ENCODE assay signal across 8 cellular contexts in the genomic region with DNA sequence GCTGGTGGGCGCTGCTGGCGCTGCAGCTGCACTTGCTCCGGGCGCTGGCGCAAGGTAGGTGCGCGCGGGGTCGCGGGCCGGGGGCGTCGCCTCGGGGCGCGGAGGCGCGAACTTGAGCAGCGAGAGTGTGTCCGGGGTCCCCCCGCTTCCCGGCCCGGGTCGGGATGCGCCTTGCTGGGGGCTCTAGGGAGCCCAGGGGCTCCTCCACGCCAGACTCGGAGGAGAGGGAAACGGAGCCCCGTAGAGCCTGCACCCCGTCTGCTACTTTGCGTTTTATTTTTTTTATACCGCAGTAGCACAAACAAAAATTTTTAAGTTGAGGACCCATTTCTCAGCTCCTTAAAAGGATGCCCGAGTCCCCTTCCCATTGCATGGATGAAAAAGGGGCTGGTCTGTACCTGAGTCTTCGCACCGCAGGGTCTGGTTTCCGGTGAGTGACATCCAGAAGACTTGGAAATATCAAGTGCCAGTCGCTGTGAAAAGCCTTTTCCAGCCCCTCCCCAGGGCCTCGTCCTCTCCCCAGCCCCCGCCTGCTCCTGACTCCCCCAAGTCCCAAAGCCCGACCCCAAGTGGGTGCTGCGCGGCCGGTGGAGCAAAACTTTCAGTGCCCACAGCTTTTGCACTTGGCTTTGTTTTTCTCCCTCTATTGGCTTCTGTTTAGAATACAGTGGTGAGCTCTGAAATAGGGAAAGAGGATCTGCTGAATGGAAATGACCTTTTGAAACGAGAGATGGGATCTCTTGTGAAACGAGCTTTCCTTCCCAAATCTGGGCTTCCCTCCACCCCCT. TPM values are rescaled to one million over a fixed set of nuclear protein-coding genes. Genes with fewer than 3 reads are reported as not detected.
DNase-seq lines count a peak whose midpoint lies in the region; ATAC-seq and TF ChIP-seq lines count a peak whose summit lies in the region.

No MANE protein-coding gene starts in this region.

- H3K4me1 Mint-ChIP-seq in chondrocyte (ENCODE audit: low read depth) = peaks cover 13% of the 10 kb centered on the region
- peaks cover 19% of the 10 kb centered on the region for H3K4me1 Mint-ChIP-seq in stimulated activated naive CD8-positive, alpha-beta T cell treated with anti-CD3 and anti-CD28 coated beads, Interleukin-15, amount 100 ng/mL, for 72 hours

- H3K27ac ChIP-seq in cardiac muscle cell (no peak overlapping the region), SJCRH30 (no peak overlapping the region), right lobe of liver (no peak overlapping the region)

- no peaks in the 10 kb centered on the region for H3K9me3 ChIP-seq in cardiac muscle cell (ENCODE audit: low read depth)
- H3K9me3 ChIP-seq in SJCRH30 (replicated peaks) = no peaks in the 10 kb centered on the region
- no peaks in the 10 kb centered on the region for H3K9me3 ChIP-seq in right lobe of liver

- no peak for TF ChIP-seq POLR2A in right lobe of liver (IDR thresholded peaks at IDR 0.05)

- H3K27ac Mint-ChIP-seq in chondrocyte (ENCODE audit: unreplicated experiment) = peak overlapping the region; percentile 49
- no peak overlapping the region for H3K27ac Mint-ChIP-seq in stimulated activated naive CD8-positive, alpha-beta T cell treated with anti-CD3 and anti-CD28 coated beads, Interleukin-15, amount 100 ng/mL, for 72 hours

- 2% methylated on average over 10 of the region's 45 CpGs for WGBS in right lobe of liver (ENCODE audit: insufficient coverage, low coverage, low lambda C conversion rate, missing lambda C conversion rate)

- H3K27me3 Mint-ChIP-seq in chondrocyte (ENCODE audit: low read depth) = peaks cover 2% of the 10 kb centered on the region
- H3K27me3 Mint-ChIP-seq in stimulated activated naive CD8-positive, alpha-beta T cell treated with anti-CD3 and anti-CD28 coated beads, Interleukin-15, amount 100 ng/mL, for 72 hours = peaks cover 47% of the 10 kb centered on the region

- intact Hi-C loops in cardiac septum (cut with DNase I) (loop anchor here (10.0 kb wide), 1 partner anchor 593 kb away; no protein-coding TSS in a partner anchor), right lobe of liver (cut with DNase I) (no loop called here)

- H3K4me3 ChIP-seq in cardiac muscle cell = peak overlapping the region; percentile 61
- peak overlapping the region; percentile 66 for H3K4me3 ChIP-seq in SJCRH30
- H3K4me3 ChIP-seq in right lobe of liver = peak overlapping the region; percentile 33 to 41 (median 34)

- TF ChIP-seq CTCF in cardiac muscle cell (IDR thresholded peaks at IDR 0.05; ENCODE audit: low read depth, low read length) (peak; percentile 29), chondrocyte (IDR thresholded peaks at IDR 0.05) (peak; percentile 72), right lobe of liver (IDR thresholded peaks at IDR 0.05) (peak in 1 of 4 donors; percentile 16), GM13977 (IDR thresholded peaks at IDR 0.05; ENCODE audit: extremely low read depth, insufficient read depth, missing control alignments) (no peak)

- H3K36me3 ChIP-seq in cardiac muscle cell (no peaks in the 10 kb centered on the region), SJCRH30 (no peaks in the 10 kb centered on the region), right lobe of liver (no peaks in the 10 kb centered on the region)

- H3K4me3 Mint-ChIP-seq in chondrocyte (ENCODE audit: unreplicated experiment) = peak overlapping the region; percentile 84
- peak overlapping the region; percentile 77 to 89 for H3K4me3 Mint-ChIP-seq in stimulated activated naive CD8-positive, alpha-beta T cell treated with anti-CD3 and anti-CD28 coated beads, Interleukin-15, amount 100 ng/mL, for 72 hours

- peak; percentile 17 to 47 (median 35) for ATAC-seq in right lobe of liver
- ATAC-seq in stimulated activated naive CD8-positive, alpha-beta T cell treated with anti-CD3 and anti-CD28 coated beads, Interleukin-15, amount 100 ng/mL, for 72 hours = peak; percentile 6

- H3K36me3 Mint-ChIP-seq in chondrocyte (ENCODE audit: low read depth) = no peaks in the 10 kb centered on the region

- no peaks in the 10 kb centered on the region for H3K4me1 ChIP-seq in cardiac muscle cell (ENCODE audit: low read depth)
- H3K4me1 ChIP-seq in SJCRH30 = no peaks in the 10 kb centered on the region
- peaks cover 0 to 10% (median 0%) of the 10 kb centered on the region in 4 donors for H3K4me1 ChIP-seq in right lobe of liver

- peak; percentile 28 to 72 for DNase-seq in cardiac muscle cell (ENCODE audit: low read depth in 1 of 2, low spot score in 1 of 2)
- no peak for DNase-seq in cardiac septum (ENCODE audit: low spot score)
- peak; percentile 47 to 71 for DNase-seq in SJCRH30
- no peak for DNase-seq in chondrocyte (ENCODE audit: low spot score)
- peak in 1 of 3 donors; percentile 27 for DNase-seq in right lobe of liver
- peak; percentile 16 to 21 for DNase-seq in stimulated activated naive CD8-positive, alpha-beta T cell treated with anti-CD3 and anti-CD28 coated beads, Interleukin-15, amount 100 ng/mL, for 72 hours
- no peak for DNase-seq in GM13977 (ENCODE audit: low spot score)
- DNase-seq in NCI-H2029 treated with DMSO at 0.1 percent for 48 hours (lab: John Stamatoyannopoulos, UW) = no peak

- in situ Hi-C loops in GM13977 (cut with MboI; ENCODE audit: low pct_unique_long_range_greater_than_20kb, low sequenced_read_pairs, unreplicated experiment) = no loop called here

- no peaks in the 10 kb centered on the region for H3K9me3 Mint-ChIP-seq in chondrocyte (ENCODE audit: low read depth)
- H3K9me3 Mint-ChIP-seq in stimulated activated naive CD8-positive, alpha-beta T cell treated with anti-CD3 and anti-CD28 coated beads, Interleukin-15, amount 100 ng/mL, for 72 hours = no peaks in the 10 kb centered on the region

- H3K27me3 ChIP-seq in cardiac muscle cell (peaks cover 14% of the 10 kb centered on the region), SJCRH30 (no peaks in the 10 kb centered on the region), right lobe of liver (no peaks in the 10 kb centered on the region)

RNA-seq across cellular contexts. Expression of gene SDK1, which starts 1.0 kb away (rescaled TPM):
- total RNA-seq in cardiac muscle cell = 9.1 and 16.5 TPM in 2 replicates
- 4.1 and 6.9 TPM in 2 replicates for polyA plus RNA-seq in cardiac muscle cell
- total RNA-seq in cardiac septum = 0.32 TPM
- 3.4 and 6.0 TPM in 2 replicates for total RNA-seq in SJCRH30 (2014; rRNA removed; shearing (Covaris generic))
- 9.5 to 12.2 TPM (median 10.9 TPM) in 3 replicates for total RNA-seq in chondrocyte
- 1 to 10 TPM in 2 of 6 experiments, under 1 TPM in 4; 0.07 to 1.4 (median 0.65) TPM for total RNA-seq in right lobe of liver

Comparison
In these comparisons a context has a peak if more than half of its experiments do, and no peak if none do; other contexts are left out.
1. DNase-seq: peak in cardiac muscle cell (2 of 2), SJCRH30 (2 of 2) and stimulated activated naive CD8-positive, alpha-beta T cell treated with anti-CD3 and anti-CD28 coated beads, Interleukin-15, amount 100 ng/mL, for 72 hours (2 of 2); none in cardiac septum (single experiment), chondrocyte (single experiment), GM13977 (single experiment) and NCI-H2029 treated with DMSO at 0.1 percent for 48 hours (single experiment).
2. Peak in every context shown above with its lines, with median percentiles within 50 percentile points of each other: H3K4me3 ChIP-seq.